ENCODE assay signal across 1 cellular context in the genomic region with DNA sequence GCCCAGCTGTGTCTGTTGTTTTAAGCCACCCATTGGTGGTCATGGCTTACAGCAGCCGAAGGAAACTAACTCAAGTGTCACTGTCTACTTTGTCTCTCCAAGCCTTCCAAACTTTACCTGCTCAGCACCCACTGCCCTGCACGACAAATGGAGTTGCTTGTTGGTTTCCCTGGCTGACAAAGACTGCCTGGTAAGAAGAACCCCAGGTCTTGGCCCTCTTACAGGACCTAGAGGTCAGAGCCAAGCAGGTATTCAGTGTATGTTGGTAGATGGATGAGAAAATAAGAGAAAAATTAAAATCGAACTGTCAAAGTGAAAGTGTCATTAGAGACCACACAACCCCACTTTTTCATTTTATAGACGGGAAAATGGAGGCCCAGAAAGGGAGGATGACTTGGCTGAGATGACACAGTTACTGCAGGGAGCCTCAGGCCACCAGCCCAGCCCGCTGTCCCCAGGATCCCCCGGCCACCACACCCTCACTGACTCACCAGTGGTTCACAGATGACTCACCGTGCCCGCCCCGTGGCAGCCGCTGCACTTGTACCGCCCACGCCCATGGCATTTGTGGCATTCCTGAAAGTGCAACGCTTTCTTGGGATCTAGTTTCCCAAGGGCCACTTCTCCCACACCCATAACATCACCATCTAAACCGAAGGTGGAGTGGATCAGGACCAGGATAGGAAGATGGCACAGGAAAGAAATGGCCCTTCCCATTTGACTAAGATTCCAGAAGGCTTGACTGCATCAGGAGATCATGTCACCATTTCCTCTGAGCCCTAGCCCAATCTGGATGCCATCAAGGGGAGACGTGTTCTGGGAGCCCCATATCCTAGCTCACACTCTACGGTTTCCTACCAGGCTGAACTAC.
A peak's percentile ranks its signal among the peaks of the same experiment; 100 is the strongest.
TF ChIP-seq lines count a peak whose summit lies in the region.

No MANE protein-coding gene starts in this region.

TF ChIP-seq in A549, 52 proteins besides CTCF, POLR2A, EP300 and RAD21 (continued from another document):
- TF ChIP-seq, protein P1, sequence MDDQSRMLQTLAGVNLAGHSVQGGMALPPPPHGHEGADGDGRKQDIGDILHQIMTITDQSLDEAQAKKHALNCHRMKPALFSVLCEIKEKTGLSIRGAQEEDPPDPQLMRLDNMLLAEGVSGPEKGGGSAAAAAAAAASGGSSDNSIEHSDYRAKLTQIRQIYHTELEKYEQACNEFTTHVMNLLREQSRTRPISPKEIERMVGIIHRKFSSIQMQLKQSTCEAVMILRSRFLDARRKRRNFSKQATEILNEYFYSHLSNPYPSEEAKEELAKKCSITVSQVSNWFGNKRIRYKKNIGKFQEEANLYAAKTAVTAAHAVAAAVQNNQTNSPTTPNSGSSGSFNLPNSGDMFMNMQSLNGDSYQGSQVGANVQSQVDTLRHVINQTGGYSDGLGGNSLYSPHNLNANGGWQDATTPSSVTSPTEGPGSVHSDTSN (IDR thresholded peaks at IDR 0.05), result peak; percentile 77
- 0 out of 2 replicates have a peak, but pooled peaks have one; percentile 20 for TF ChIP-seq NFE2L2 (conservative IDR thresholded peaks at IDR 0.05; ENCODE audit: low read length)
- no peak for TF ChIP-seq FOXS1 (CRISPR knock-in tag; IDR thresholded peaks at IDR 0.05)
- TF ChIP-seq PHF8 (IDR thresholded peaks at IDR 0.05; ENCODE audit: borderline replicate concordance, low read depth), result no peak
- no peak for TF ChIP-seq SMC3 (IDR thresholded peaks at IDR 0.05)
- TF ChIP-seq, protein P2, sequence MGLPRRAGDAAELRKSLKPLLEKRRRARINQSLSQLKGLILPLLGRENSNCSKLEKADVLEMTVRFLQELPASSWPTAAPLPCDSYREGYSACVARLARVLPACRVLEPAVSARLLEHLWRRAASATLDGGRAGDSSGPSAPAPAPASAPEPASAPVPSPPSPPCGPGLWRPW (IDR thresholded peaks at IDR 0.05), result no peak
- TF ChIP-seq, protein P3, sequence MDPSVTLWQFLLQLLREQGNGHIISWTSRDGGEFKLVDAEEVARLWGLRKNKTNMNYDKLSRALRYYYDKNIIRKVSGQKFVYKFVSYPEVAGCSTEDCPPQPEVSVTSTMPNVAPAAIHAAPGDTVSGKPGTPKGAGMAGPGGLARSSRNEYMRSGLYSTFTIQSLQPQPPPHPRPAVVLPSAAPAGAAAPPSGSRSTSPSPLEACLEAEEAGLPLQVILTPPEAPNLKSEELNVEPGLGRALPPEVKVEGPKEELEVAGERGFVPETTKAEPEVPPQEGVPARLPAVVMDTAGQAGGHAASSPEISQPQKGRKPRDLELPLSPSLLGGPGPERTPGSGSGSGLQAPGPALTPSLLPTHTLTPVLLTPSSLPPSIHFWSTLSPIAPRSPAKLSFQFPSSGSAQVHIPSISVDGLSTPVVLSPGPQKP (IDR thresholded peaks at IDR 0.05; ENCODE audit: low read depth, low read length), result no peak
- peak; percentile 95 for TF ChIP-seq FOSL2 (IDR thresholded peaks at IDR 0.05)
- peak; percentile 100 for TF ChIP-seq FOSL2 (CRISPR knock-in tag; IDR thresholded peaks at IDR 0.05)
- TF ChIP-seq RFX5 (IDR thresholded peaks at IDR 0.05), result no peak
- TF ChIP-seq HOXA7 (CRISPR knock-in tag; IDR thresholded peaks at IDR 0.05), result no peak
- TF ChIP-seq TP53 (CRISPR knock-in tag; IDR thresholded peaks at IDR 0.05), result no peak
- TF ChIP-seq HOXB5 (CRISPR knock-in tag; IDR thresholded peaks at IDR 0.05), result no peak; the same call in 1 of the 2 replicates
- peak; percentile 59; the same call in 1 of the 2 replicates for TF ChIP-seq HEYL (CRISPR knock-in tag; IDR thresholded peaks at IDR 0.05)
- no peak for TF ChIP-seq SREBF2 (IDR thresholded peaks at IDR 0.05)
- TF ChIP-seq CHD2 (IDR thresholded peaks at IDR 0.05; ENCODE audit: low read length, partially characterized antibody), result no peak
- peak; percentile 38 for TF ChIP-seq MAFK (IDR thresholded peaks at IDR 0.05; ENCODE audit: partially characterized antibody)
- TF ChIP-seq MAZ (IDR thresholded peaks at IDR 0.05; ENCODE audit: borderline replicate concordance, low read depth, low read length), result no peak
- TF ChIP-seq HOXB13 (CRISPR knock-in tag; IDR thresholded peaks at IDR 0.05; ENCODE audit: low read depth), result no peak
- TF ChIP-seq, protein P4, sequence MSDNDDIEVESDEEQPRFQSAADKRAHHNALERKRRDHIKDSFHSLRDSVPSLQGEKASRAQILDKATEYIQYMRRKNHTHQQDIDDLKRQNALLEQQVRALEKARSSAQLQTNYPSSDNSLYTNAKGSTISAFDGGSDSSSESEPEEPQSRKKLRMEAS (IDR thresholded peaks at IDR 0.05), result peak; percentile 83
- peak in 1 of 2 experiments; percentile 37; a peak in 2 of 4 replicates for TF ChIP-seq CEBPB (IDR thresholded peaks at IDR 0.05)
- TF ChIP-seq POLR2AphosphoS2 (conservative IDR thresholded peaks at IDR 0.05; ENCODE audit: low read length), result no peak
- peak; percentile 95 for TF ChIP-seq JUNB (IDR thresholded peaks at IDR 0.05)
- TF ChIP-seq, protein P5, sequence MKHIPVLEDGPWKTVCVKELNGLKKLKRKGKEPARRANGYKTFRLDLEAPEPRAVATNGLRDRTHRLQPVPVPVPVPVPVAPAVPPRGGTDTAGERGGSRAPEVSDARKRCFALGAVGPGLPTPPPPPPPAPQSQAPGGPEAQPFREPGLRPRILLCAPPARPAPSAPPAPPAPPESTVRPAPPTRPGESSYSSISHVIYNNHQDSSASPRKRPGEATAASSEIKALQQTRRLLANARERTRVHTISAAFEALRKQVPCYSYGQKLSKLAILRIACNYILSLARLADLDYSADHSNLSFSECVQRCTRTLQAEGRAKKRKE (CRISPR knock-in tag; IDR thresholded peaks at IDR 0.05; ENCODE audit: low read depth), result no peak
- TF ChIP-seq BHLHE40 (IDR thresholded peaks at IDR 0.05; ENCODE audit: low read depth, low read length), result no peak
- TF ChIP-seq EHF (CRISPR knock-in tag; IDR thresholded peaks at IDR 0.05), result peak; percentile 73; the same call in 1 of the 2 replicates
- TF ChIP-seq ZNF302 (CRISPR knock-in tag; IDR thresholded peaks at IDR 0.05), result no peak
- TF ChIP-seq, protein P6, sequence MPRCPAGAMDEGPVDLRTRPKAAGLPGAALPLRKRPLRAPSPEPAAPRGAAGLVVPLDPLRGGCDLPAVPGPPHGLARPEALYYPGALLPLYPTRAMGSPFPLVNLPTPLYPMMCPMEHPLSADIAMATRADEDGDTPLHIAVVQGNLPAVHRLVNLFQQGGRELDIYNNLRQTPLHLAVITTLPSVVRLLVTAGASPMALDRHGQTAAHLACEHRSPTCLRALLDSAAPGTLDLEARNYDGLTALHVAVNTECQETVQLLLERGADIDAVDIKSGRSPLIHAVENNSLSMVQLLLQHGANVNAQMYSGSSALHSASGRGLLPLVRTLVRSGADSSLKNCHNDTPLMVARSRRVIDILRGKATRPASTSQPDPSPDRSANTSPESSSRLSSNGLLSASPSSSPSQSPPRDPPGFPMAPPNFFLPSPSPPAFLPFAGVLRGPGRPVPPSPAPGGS (IDR thresholded peaks at IDR 0.05), result no peak
- no peak for TF ChIP-seq KDM5A (IDR thresholded peaks at IDR 0.05)
- TF ChIP-seq NR3C1 (IDR thresholded peaks at IDR 0.05), result no peak
- TF ChIP-seq TFCP2L1 (CRISPR knock-in tag; IDR thresholded peaks at IDR 0.05), result 0 out of 2 replicates have a peak, but pooled peaks have one; percentile 41
- no peak for TF ChIP-seq RNF2 (IDR thresholded peaks at IDR 0.05; ENCODE audit: borderline replicate concordance, low read depth)
- TF ChIP-seq NPAS2 (CRISPR knock-in tag; IDR thresholded peaks at IDR 0.05; ENCODE audit: borderline replicate concordance), result no peak
